In the genomic region with DNA sequence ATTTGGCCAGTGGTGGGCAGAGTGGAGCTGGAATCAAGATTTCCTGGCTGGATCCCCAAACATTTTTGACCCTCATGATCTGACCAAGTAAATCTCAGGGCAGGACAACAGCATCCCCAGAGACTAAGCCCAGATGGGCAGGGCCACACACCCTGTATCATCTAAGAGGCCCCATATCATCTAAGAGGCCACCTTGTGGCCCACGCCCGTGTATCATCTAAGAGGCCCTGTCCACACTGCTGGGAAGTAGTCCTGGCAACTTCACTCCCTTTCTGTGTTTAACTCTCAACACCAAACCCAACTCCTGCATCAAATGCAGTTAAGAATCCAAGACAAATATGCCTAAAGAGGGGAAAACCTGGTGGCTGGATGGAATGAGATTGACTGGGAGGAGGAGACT, we compare ENCODE assay signal across 10 cellular contexts.
DNase-seq lines count a peak whose midpoint lies in the region; ATAC-seq, FAIRE-seq and TF ChIP-seq lines count a peak whose summit lies in the region.
"Had no signal": no experiment of that assay in that cellular context is flagged by ENCODE, and none has a peak within 500 bp of the region (broad histone marks: within the 10 kb centered on the region; RNA-seq: fewer than 3 reads in every experiment).

No MANE protein-coding gene starts in this region.

- no peak overlapping the region for H3K9ac ChIP-seq in kidney (ENCODE audit: low read length in 2 of 2)

- H3K36me3 ChIP-seq in kidney (ENCODE audit: control insufficient read depth in 1 of 2, insufficient read depth in 2 of 2, low read length in 2 of 2): no peaks in the 10 kb centered on the region
- H3K36me3 ChIP-seq: pancreas had no signal

- TF ChIP-seq CTCF in kidney (IDR thresholded peaks at IDR 0.05; ENCODE audit: borderline replicate concordance, extremely low read depth, insufficient read depth) (no peak), GM13976 (IDR thresholded peaks at IDR 0.05; ENCODE audit: borderline replicate concordance, control extremely low read depth, extremely low read depth, insufficient read depth, missing control alignments) (no peak), dorsolateral prefrontal cortex (IDR thresholded peaks at IDR 0.05 in 54 of 56, conservative IDR thresholded peaks at IDR 0.05 in 2 of 56; ENCODE audit: low read depth in 1 of 56, partially characterized antibody in 56 of 56) (no peak)

- H3K27me3 ChIP-seq in right cardiac atrium (ENCODE audit: control insufficient read depth, insufficient read depth) (no peaks in the 10 kb centered on the region), dorsolateral prefrontal cortex (no peaks in the 10 kb centered on the region)
- H3K27me3 ChIP-seq: pancreas had no signal

- peak; percentile 25 to 27 for ATAC-seq in right cardiac atrium
- ATAC-seq in Right ventricle myocardium inferior: no peak
- peak; percentile 18 for ATAC-seq in GM21529 (IDR thresholded peaks at IDR 0.05; ENCODE audit: unreplicated experiment)
- ATAC-seq in HG03565 (IDR thresholded peaks at IDR 0.05; ENCODE audit: unreplicated experiment): peak; percentile 13

- FAIRE-seq in kidney (lab: Jason Lieb, UNC): no peak

- WGBS in right cardiac atrium: 65% methylated on average over 2 of the region's 2 CpGs

- no peak overlapping the region for H3K4me3 ChIP-seq in right cardiac atrium (ENCODE audit: low read length)
- H3K4me3 ChIP-seq in kidney (ENCODE audit: low read length in 2 of 2): no peak overlapping the region
- H3K4me3 ChIP-seq in dorsolateral prefrontal cortex: no peak overlapping the region
- H3K4me3 ChIP-seq: pancreas had no signal

- H3K9me3 ChIP-seq in right cardiac atrium (ENCODE audit: control insufficient read depth, low read length) (no peaks in the 10 kb centered on the region), kidney (ENCODE audit: control insufficient read depth in 1 of 2, low read length in 2 of 2) (no peaks in the 10 kb centered on the region)
- H3K9me3 ChIP-seq: pancreas had no signal

- H3K27ac ChIP-seq in right cardiac atrium (ENCODE audit: low read length) (no peak overlapping the region), kidney (ENCODE audit: low read depth in 2 of 2, low read length in 2 of 2) (no peak overlapping the region), dorsolateral prefrontal cortex (peak overlapping the region in 2 of 59 donors; percentile 9 to 29)
- H3K27ac ChIP-seq: pancreas had no signal

- DNase-seq in right cardiac atrium: no peak
- DNase-seq in Right ventricle myocardium inferior (ENCODE audit: missing footprints): no peak
- peak; percentile 9 for DNase-seq in germinal center (ENCODE audit: low spot score)
- no peak for DNase-seq in kidney
- no peak for DNase-seq in GM13976 (ENCODE audit: low spot score)
- no peak for DNase-seq in dorsolateral prefrontal cortex
- DNase-seq: NCI-H1417 treated with DMSO at 0.1 percent for 48 hours had no signal

- intact Hi-C loops in right cardiac atrium (cut with DNase I): loop anchor here in 1 of 4 donors (10.0 kb wide), 1 partner anchor 337 kb away; no protein-coding TSS in a partner anchor
- intact Hi-C loops in Right ventricle myocardium inferior (cut with DNase I): loop anchor here (5.0 kb wide), 1 partner anchor 165 kb away; no protein-coding TSS in a partner anchor
- intact Hi-C loops in kidney (cut with DNase I): no loop called here
- intact Hi-C loops in dorsolateral prefrontal cortex (cut with DNase I): loop anchor here (5.0 to 10.0 kb wide), 3 partner anchors 165 to 837 kb away; partner anchors contain the start of gene PRKACB (in 1 of the 2)

- in situ Hi-C loops in GM13976 (cut with MboI; ENCODE audit: low sequenced_read_pairs, unreplicated experiment): loop anchor here (10.0 to 25.0 kb wide), 3 partner anchors 163 to 860 kb away; partner anchors contain the start of gene PRKACB

- H3K4me1 ChIP-seq in right cardiac atrium (ENCODE audit: control insufficient read depth, insufficient read depth, low read length) (no peaks in the 10 kb centered on the region), kidney (ENCODE audit: control insufficient read depth in 1 of 2, insufficient read depth in 1 of 2, low read depth in 1 of 2, low read length in 2 of 2) (no peaks in the 10 kb centered on the region)
